18 cellular contexts compared by ENCODE assay signal in the genomic region with DNA sequence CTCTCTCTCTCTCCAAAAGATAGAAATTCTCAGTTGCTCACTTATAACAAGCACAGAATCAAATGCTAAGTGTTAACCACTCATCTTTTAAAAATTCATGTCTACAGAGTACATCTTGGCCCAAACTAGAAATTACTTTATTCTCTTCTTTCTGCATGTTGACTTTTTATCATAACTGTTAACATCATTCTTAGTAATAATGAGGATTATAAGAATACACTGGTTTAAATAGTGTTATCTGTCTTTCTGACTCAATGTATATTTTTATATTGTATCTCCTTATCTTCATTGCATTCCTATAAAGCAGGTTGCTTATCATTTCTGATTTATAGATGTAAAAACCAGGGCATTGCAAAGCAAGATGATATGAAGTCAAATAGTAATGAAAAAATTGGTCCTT. TPM values are rescaled to one million over a fixed set of nuclear protein-coding genes. Genes with fewer than 3 reads are reported as not detected.
DNase-seq lines count a peak whose midpoint lies in the region; ATAC-seq and TF ChIP-seq lines count a peak whose summit lies in the region.
"Had no signal": no experiment of that assay in that cellular context is flagged by ENCODE, and none has a peak within 500 bp of the region (broad histone marks: within the 10 kb centered on the region; RNA-seq: fewer than 3 reads in every experiment).

No MANE protein-coding gene starts in this region.

- POLR2A ChIA-PET in IMR-90 (lab: Charles Lee; ENCODE audit: unreplicated experiment): no interaction called here

- in situ Hi-C loops in IMR-90 (cut with MboI; ENCODE audit: low sequenced_read_pairs): no loop called here

- H3K36me3 ChIP-seq in IMR-90 (ENCODE audit: control insufficient read depth, insufficient read depth, low read length) (no peaks in the 10 kb centered on the region), adipocyte (ENCODE audit: control insufficient read depth, insufficient read depth, low read length, severe bottlenecking) (no peaks in the 10 kb centered on the region), mesenchymal stem cell (ENCODE audit: control insufficient read depth in 1 of 2, insufficient read depth in 2 of 2, low read depth in 1 of 2, low read length in 2 of 2) (no peaks in the 10 kb centered on the region)
- H3K36me3 ChIP-seq: Peyer's patch had no signal

- H3K18ac ChIP-seq in IMR-90 (ENCODE audit: low read depth, low read length) (peak overlapping the region; percentile 39; the same call in 1 of the 2 replicates), mesenchymal stem cell (ENCODE audit: low read depth in 1 of 2, low read length in 2 of 2) (no peak overlapping the region)

- no peaks in the 10 kb centered on the region for H4K20me1 ChIP-seq in IMR-90 (ENCODE audit: insufficient read depth, low read length)

- no peak overlapping the region for H3K4me2 ChIP-seq in IMR-90 (ENCODE audit: low read depth, low read length)
- H3K4me2 ChIP-seq in mesenchymal stem cell (ENCODE audit: low read length, poor library complexity, severe bottlenecking): no peak overlapping the region

- H2BK20ac ChIP-seq in IMR-90 (ENCODE audit: low read depth, low read length): no peak overlapping the region

- H2AK5ac ChIP-seq in IMR-90 (ENCODE audit: low read depth, low read length) (no peak overlapping the region), mesenchymal stem cell (ENCODE audit: low read length, severe bottlenecking) (no peak overlapping the region)

- no peak overlapping the region for H3K14ac ChIP-seq in IMR-90 (replicated peaks; ENCODE audit: low read depth, low read length)
- no peak overlapping the region for H3K14ac ChIP-seq in mesenchymal stem cell (ENCODE audit: low read length in 2 of 2)

- CTCF ChIA-PET in IMR-90 (lab: Yijun Ruan, JAX): no interaction called here

- no peak overlapping the region for H4K8ac ChIP-seq in IMR-90 (ENCODE audit: low read depth in 2 of 2, low read length in 2 of 2)
- H4K8ac ChIP-seq in mesenchymal stem cell (ENCODE audit: low read length): no peak overlapping the region

- intact Hi-C loops in IMR-90 (cut with micrococcal nuclease): loop anchor here (5.0 kb wide), 2 partner anchors 39 to 149 kb away; no protein-coding TSS in a partner anchor

- no peak overlapping the region for H4K5ac ChIP-seq in IMR-90 (ENCODE audit: low read depth, low read length)

- H2BK15ac ChIP-seq in IMR-90 (ENCODE audit: low read depth, low read length) (no peak overlapping the region), mesenchymal stem cell (ENCODE audit: low read depth, poor library complexity, severe bottlenecking) (no peak overlapping the region)

- no TSS peak for BruUV-seq in IMR-90 (replicated peaks; lab: Mats Ljungman, UMichigan)

- no peak overlapping the region for H2AK9ac ChIP-seq in IMR-90 (replicated peaks; ENCODE audit: low read depth, low read length, poor library complexity)

- H4K91ac ChIP-seq in IMR-90 (ENCODE audit: insufficient read depth, low read depth, low read length) (no peak overlapping the region), mesenchymal stem cell (ENCODE audit: low read length) (no peak overlapping the region)

- DNase-seq in A172 (ENCODE audit: low spot score) (peak; percentile 15), IMR-90 (peak; percentile 13), adipocyte (ENCODE audit: low read depth) (no peak), mesenchymal stem cell (no peak), NCI-H345 (lab: John Stamatoyannopoulos, UW) (no peak), COLO829 (ENCODE audit: low spot score) (no peak), AG20443 (ENCODE audit: low spot score) (no peak)
- DNase-seq: CD4-positive, CD25-positive, alpha-beta regulatory T cell; DND-41; Kasumi-1; NCI-H1694; NCI-H2081; NCI-H2171; NCI-H446; NCI-H526; Peyer's patch had no signal

- H3K9me1 ChIP-seq in IMR-90 (ENCODE audit: insufficient read depth, low read length): peaks cover 15% of the 10 kb centered on the region

- H3K79me1 ChIP-seq in IMR-90 (ENCODE audit: low read depth in 1 of 2, low read length in 2 of 2) (peaks cover 0 to 3% of the 10 kb centered on the region in 2 experiments; a peak in 1 of 4 replicates), mesenchymal stem cell (replicated peaks; ENCODE audit: low read length, poor library complexity, severe bottlenecking) (no peaks in the 10 kb centered on the region)

- no peak overlapping the region for H3K56ac ChIP-seq in IMR-90 (ENCODE audit: extremely low read depth, insufficient read depth, low read length)

- ATAC-seq in IMR-90 (ENCODE audit: low read depth): no peak
- ATAC-seq: Right ventricle myocardium inferior had no signal

- H3K4me1 ChIP-seq in IMR-90 (ENCODE audit: control insufficient read depth, insufficient read depth, low read length) (peaks cover 17% of the 10 kb centered on the region), adipocyte (ENCODE audit: control insufficient read depth, insufficient read depth, low read length) (peaks cover 43% of the 10 kb centered on the region), mesenchymal stem cell (ENCODE audit: control insufficient read depth, insufficient read depth, low read depth, low read length) (peaks cover 7% of the 10 kb centered on the region)
- H3K4me1 ChIP-seq: Peyer's patch had no signal

- dilution Hi-C loops in IMR-90 (cut with HindIII; ENCODE audit: low sequenced_read_pairs, unreplicated experiment): no loop called here

- H3K27me3 ChIP-seq in IMR-90 (ENCODE audit: control insufficient read depth, insufficient read depth, low read length) (no peaks in the 10 kb centered on the region), adipocyte (replicated peaks; ENCODE audit: control insufficient read depth, insufficient read depth, low read length) (no peaks in the 10 kb centered on the region), mesenchymal stem cell (ENCODE audit: control insufficient read depth in 1 of 2, insufficient read depth in 1 of 2, low read length in 2 of 2) (no peaks in the 10 kb centered on the region)
- H3K27me3 ChIP-seq: Peyer's patch had no signal

- no peak overlapping the region for H2BK120ac ChIP-seq in IMR-90 (ENCODE audit: low read depth, low read length)
- H2BK120ac ChIP-seq in mesenchymal stem cell (ENCODE audit: low read depth, low read length): no peak overlapping the region

- H3K4ac ChIP-seq in IMR-90 (ENCODE audit: low read depth, low read length) (no peak overlapping the region), mesenchymal stem cell (ENCODE audit: low read depth in 1 of 2, low read length in 2 of 2) (no peak overlapping the region)

- H2BK5ac ChIP-seq in IMR-90 (ENCODE audit: low read depth, low read length, poor library complexity, severe bottlenecking): peak overlapping the region; percentile 62
- H2BK5ac ChIP-seq in mesenchymal stem cell (ENCODE audit: low read depth, low read length, poor library complexity, severe bottlenecking): no peak overlapping the region

- TF ChIP-seq CTCF in IMR-90 (conservative IDR thresholded peaks at IDR 0.05; ENCODE audit: low read depth, low read length): no peak

- TF ChIP-seq RAD21 in IMR-90 (IDR thresholded peaks at IDR 0.05; ENCODE audit: low read length): no peak

- H3K9ac ChIP-seq in IMR-90 (ENCODE audit: low read depth, low read length): no peak overlapping the region
- H3K9ac ChIP-seq in adipocyte (ENCODE audit: low read length): peak overlapping the region; percentile 70
- peak overlapping the region; percentile 14 for H3K9ac ChIP-seq in mesenchymal stem cell (ENCODE audit: low read length)

- no peak for TF ChIP-seq POLR2A in IMR-90 (IDR thresholded peaks at IDR 0.05; ENCODE audit: low read depth, low read length)

- H2BK12ac ChIP-seq in mesenchymal stem cell (ENCODE audit: low read length in 2 of 2): no peak overlapping the region

- no peak overlapping the region for H2AFZ ChIP-seq in IMR-90 (replicated peaks; ENCODE audit: low read length, poor library complexity)
- H2AFZ ChIP-seq in mesenchymal stem cell (ENCODE audit: low read depth, low read length): no peak overlapping the region

- H3K27ac ChIP-seq in IMR-90 (ENCODE audit: insufficient read depth, low read length): no peak overlapping the region
- H3K27ac ChIP-seq in mesenchymal stem cell (ENCODE audit: low read length, poor library complexity, severe bottlenecking): no peak overlapping the region
- H3K27ac ChIP-seq: Peyer's patch had no signal

- H3K23ac ChIP-seq in IMR-90 (ENCODE audit: low read depth, low read length) (no peak overlapping the region), mesenchymal stem cell (ENCODE audit: low read length in 2 of 2) (no peak overlapping the region)

- peaks cover 5% of the 10 kb centered on the region; the same call in 1 of the 2 replicates for H3K9me3 ChIP-seq in IMR-90 (ENCODE audit: control insufficient read depth, insufficient read depth, low read length)
- H3K9me3 ChIP-seq in adipocyte (ENCODE audit: control insufficient read depth, low read length): no peaks in the 10 kb centered on the region
- peaks cover 8% of the 10 kb centered on the region for H3K9me3 ChIP-seq in mesenchymal stem cell (ENCODE audit: control insufficient read depth, low read length)
- H3K9me3 ChIP-seq: Peyer's patch had no signal

- no peak overlapping the region for H3K4me3 ChIP-seq in IMR-90 (ENCODE audit: insufficient read depth, low read depth, low read length)
- peak overlapping the region; percentile 32 for H3K4me3 ChIP-seq in adipocyte (ENCODE audit: low read length)
- H3K4me3 ChIP-seq in mesenchymal stem cell (ENCODE audit: insufficient read depth in 1 of 2, low read depth in 1 of 2, low read length in 2 of 2): no peak overlapping the region
- H3K4me3 ChIP-seq: Peyer's patch had no signal

TF ChIP-seq in IMR-90, 13 proteins besides CTCF, POLR2A, EP300 and RAD21:
- TF ChIP-seq CEBPB (IDR thresholded peaks at IDR 0.05; ENCODE audit: low read depth, low read length) (no peak), SMC3 (IDR thresholded peaks at IDR 0.05; ENCODE audit: low read depth, low read length) (no peak), BHLHE40 (IDR thresholded peaks at IDR 0.05; ENCODE audit: low read depth, low read length) (no peak), MAFK (IDR thresholded peaks at IDR 0.05; ENCODE audit: low read depth, low read length) (no peak), MXI1 (IDR thresholded peaks at IDR 0.05; ENCODE audit: borderline replicate concordance, low read depth, low read length) (no peak), RCOR1 (IDR thresholded peaks at IDR 0.05; ENCODE audit: insufficient replicate concordance, low read length) (no peak), NFE2L2 (IDR thresholded peaks at IDR 0.05; ENCODE audit: low read depth, low read length) (no peak)

RNA-seq across cellular contexts. Expression of a gene that starts 17.8 kb away (rescaled TPM):
- 9.1 and 13.7 TPM in 2 replicates for total RNA-seq in A172 (2014; rRNA removed; shearing (Covaris generic))
- 25.3 and 28.5 TPM in 2 replicates for total RNA-seq in IMR-90 (2012; rRNA removed)
- 23.1 and 24.1 TPM in 2 replicates for polyA plus RNA-seq in IMR-90 (2012; rRNA removed)
- 5.1 and 8.5 TPM in 2 replicates for polyA plus RNA-seq in IMR-90 (2012; cell fraction: cytosol; rRNA removed)
- polyA plus RNA-seq in IMR-90 (2012; cell fraction: nucleus; rRNA removed; ENCODE audit: low replicate concordance): 33.0 and 75.4 TPM in 2 replicates
- 31.0 TPM for polyA plus RNA-seq in mesenchymal stem cell (2013, experiment 1 of 2)
- 28.9 TPM for polyA plus RNA-seq in mesenchymal stem cell (2013, experiment 2 of 2)
- total RNA-seq: OCI-LY7 had no signal

Comparison
In these comparisons a context has a peak if more than half of its experiments do, and no peak if none do; other contexts are left out.
1. DNase-seq: peak in A172 (single experiment) and IMR-90 (single experiment); none in adipocyte (single experiment), mesenchymal stem cell (single experiment), NCI-H345 (single experiment), COLO829 (single experiment) and AG20443 (single experiment).